Comparison of ENCODE assay signal across 18 cellular contexts in the genomic region with DNA sequence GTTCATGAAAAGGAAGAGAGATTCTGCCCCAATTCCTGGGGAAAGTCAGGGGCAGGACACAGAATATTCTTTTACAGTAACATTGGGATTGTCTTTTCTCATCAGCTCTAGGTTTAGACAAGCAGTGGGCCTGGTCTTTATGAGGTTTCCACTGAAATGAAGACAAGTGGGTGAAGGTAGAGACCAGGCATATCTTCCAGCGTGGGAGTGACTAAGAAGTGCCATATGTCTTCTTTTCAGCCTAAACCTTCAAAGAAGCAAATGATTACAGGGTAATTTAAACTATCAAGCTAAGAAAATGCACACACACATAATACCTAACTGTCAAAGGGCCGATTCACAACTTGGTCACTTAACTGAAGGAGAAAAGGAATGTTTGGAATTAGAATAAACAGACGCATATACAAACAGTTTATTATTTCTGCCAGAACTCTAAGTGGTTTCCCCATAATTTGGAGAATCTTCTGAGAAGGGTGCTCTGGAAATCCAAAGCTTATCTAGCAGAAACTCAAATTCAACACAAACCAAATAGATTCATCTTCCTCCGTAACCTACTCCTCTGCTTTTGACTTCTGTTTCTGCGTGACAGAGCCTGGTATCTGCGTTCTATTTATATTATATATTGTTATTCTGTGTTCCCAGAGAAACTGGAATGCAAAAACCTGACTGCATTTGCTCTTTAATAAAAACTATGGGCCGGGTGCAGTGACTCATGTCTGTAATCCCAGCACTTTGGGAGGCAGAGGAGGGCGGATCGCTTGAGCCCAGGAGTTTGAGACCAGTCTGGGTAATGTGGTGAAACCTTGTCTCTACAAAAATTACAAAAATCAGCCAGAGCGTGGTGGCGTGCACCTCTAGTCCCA. TPM values are rescaled to one million over a fixed set of nuclear protein-coding genes. Genes with fewer than 3 reads are reported as not detected.
DNase-seq lines count a peak whose midpoint lies in the region; TF ChIP-seq lines count a peak whose summit lies in the region.
"Had no signal": no experiment of that assay in that cellular context is flagged by ENCODE, and none has a peak within 500 bp of the region (broad histone marks: within the 10 kb centered on the region; RNA-seq: fewer than 3 reads in every experiment).

No MANE protein-coding gene starts in this region.

- H3K4me3 ChIP-seq in SK-N-SH (ENCODE audit: low read depth in 2 of 2, low read length in 1 of 2), result no peak overlapping the region
- peak overlapping the region; percentile 7 for H3K4me3 ChIP-seq in fibroblast of villous mesenchyme (ENCODE audit: low read depth, low read length)
- H3K4me3 ChIP-seq in SJCRH30, result no peak overlapping the region
- no peak overlapping the region for H3K4me3 ChIP-seq in prostate gland

- H3F3A ChIP-seq in SK-N-SH (replicated peaks; ENCODE audit: insufficient read depth), result peaks cover 18% of the 10 kb centered on the region

- 78% methylated on average over 11 of the region's 11 CpGs for WGBS in SK-N-SH (ENCODE audit: low lambda C conversion rate)
- WGBS in prostate gland, result 56% methylated on average over 11 of the region's 11 CpGs

- H3K36me3 Mint-ChIP-seq in endothelial cell (ENCODE audit: low read depth, unreplicated experiment), result no peaks in the 10 kb centered on the region
- H3K36me3 Mint-ChIP-seq: stimulated activated memory B cell treated with anti-CD40 and anti-IgM and Interleukin-4, amounts not matched to agents 10 μg/mL and 1 μg/mL and 100 μg/mL, for 72 hours had no signal

- peaks cover 20% of the 10 kb centered on the region for H3K4me1 Mint-ChIP-seq in endothelial cell (ENCODE audit: unreplicated experiment)
- H3K4me1 Mint-ChIP-seq: stimulated activated memory B cell treated with anti-CD40 and anti-IgM and Interleukin-4, amounts not matched to agents 10 μg/mL and 1 μg/mL and 100 μg/mL, for 72 hours had no signal

- no peak overlapping the region for H3K27ac Mint-ChIP-seq in endothelial cell (ENCODE audit: unreplicated experiment)
- H3K27ac Mint-ChIP-seq: stimulated activated memory B cell treated with anti-CD40 and anti-IgM and Interleukin-4, amounts not matched to agents 10 μg/mL and 1 μg/mL and 100 μg/mL, for 72 hours had no signal

- H3K4me1 ChIP-seq in SK-N-SH (ENCODE audit: control insufficient read depth in 1 of 2, insufficient read depth in 2 of 2, low read depth in 1 of 2, low read length in 1 of 2) (peaks cover 0 to 27% of the 10 kb centered on the region in 2 experiments; a peak in 2 of 4 replicates), SJCRH30 (no peaks in the 10 kb centered on the region), prostate gland (replicated peaks) (no peaks in the 10 kb centered on the region)

- no peaks in the 10 kb centered on the region for H4K20me1 ChIP-seq in SK-N-SH (ENCODE audit: insufficient read depth)

- H3K9me3 Mint-ChIP-seq in endothelial cell (ENCODE audit: unreplicated experiment), result no peaks in the 10 kb centered on the region
- H3K9me3 Mint-ChIP-seq: stimulated activated memory B cell treated with anti-CD40 and anti-IgM and Interleukin-4, amounts not matched to agents 10 μg/mL and 1 μg/mL and 100 μg/mL, for 72 hours had no signal

- no peaks in the 10 kb centered on the region for H3K27me3 Mint-ChIP-seq in endothelial cell (ENCODE audit: unreplicated experiment)

- no peak for TF ChIP-seq RAD21 in SK-N-SH (IDR thresholded peaks at IDR 0.05; ENCODE audit: low read length)

- CTCF ChIA-PET in SK-N-SH (lab: Yijun Ruan, JAX), result no interaction called here

- no peak overlapping the region for H3K4me3 Mint-ChIP-seq in endothelial cell (ENCODE audit: unreplicated experiment)
- H3K4me3 Mint-ChIP-seq: stimulated activated memory B cell treated with anti-CD40 and anti-IgM and Interleukin-4, amounts not matched to agents 10 μg/mL and 1 μg/mL and 100 μg/mL, for 72 hours had no signal

- intact Hi-C loops in prostate gland (cut with DNase I), result no loop called here

- no peaks in the 10 kb centered on the region for H3K9me3 ChIP-seq in SK-N-SH
- no peaks in the 10 kb centered on the region for H3K9me3 ChIP-seq in SJCRH30 (replicated peaks)
- H3K9me3 ChIP-seq in prostate gland, result no peaks in the 10 kb centered on the region

- TF ChIP-seq EP300 in SK-N-SH (IDR thresholded peaks at IDR 0.05; ENCODE audit: borderline replicate concordance in 1 of 2, low read depth in 1 of 2, low read length in 1 of 2), result no peak

- H3K27ac ChIP-seq in SK-N-SH (ENCODE audit: low read depth in 2 of 2, low read length in 1 of 2), result peak overlapping the region; percentile 66 to 68; a peak in 3 of 4 replicates
- no peak overlapping the region for H3K27ac ChIP-seq in SJCRH30
- no peak overlapping the region for H3K27ac ChIP-seq in prostate gland
- H3K27ac ChIP-seq: C4-2B had no signal

- H2AFZ ChIP-seq in SK-N-SH (ENCODE audit: low read depth), result peak overlapping the region; percentile 19; the same call in 1 of the 2 replicates

- no peak for TF ChIP-seq CTCF in SK-N-SH (IDR thresholded peaks at IDR 0.05)
- no peak for TF ChIP-seq CTCF in fibroblast of villous mesenchyme (IDR thresholded peaks at IDR 0.05; ENCODE audit: insufficient read depth, low read depth, low read length)
- no peak for TF ChIP-seq CTCF in prostate gland (IDR thresholded peaks at IDR 0.05)
- no peak for TF ChIP-seq CTCF in endothelial cell (IDR thresholded peaks at IDR 0.05; ENCODE audit: unreplicated experiment)

- no peaks in the 10 kb centered on the region for H3K79me2 ChIP-seq in SK-N-SH (ENCODE audit: insufficient read depth)

- peak overlapping the region; percentile 8; the same call in 1 of the 2 replicates for H3K4me2 ChIP-seq in SK-N-SH

- no peaks in the 10 kb centered on the region for H3K9me2 ChIP-seq in SK-N-SH

- POLR2A ChIA-PET in SK-N-SH (lab: Yijun Ruan, JAX), result no interaction called here

- peak overlapping the region; percentile 36; the same call in 1 of the 2 replicates for H3K9ac ChIP-seq in SK-N-SH

- no peaks in the 10 kb centered on the region for H3K27me3 ChIP-seq in SK-N-SH (ENCODE audit: insufficient read depth)
- H3K27me3 ChIP-seq in SJCRH30, result no peaks in the 10 kb centered on the region
- H3K27me3 ChIP-seq in prostate gland (replicated peaks; ENCODE audit: insufficient read depth), result no peaks in the 10 kb centered on the region

- H3K36me3 ChIP-seq in SK-N-SH (replicated peaks in 1 of 2; ENCODE audit: control insufficient read depth in 1 of 2, insufficient read depth in 2 of 2, low read length in 1 of 2) (no peaks in the 10 kb centered on the region), SJCRH30 (no peaks in the 10 kb centered on the region), prostate gland (no peaks in the 10 kb centered on the region)

- no peak for TF ChIP-seq POLR2A in prostate gland (IDR thresholded peaks at IDR 0.05)

- peak; percentile 92 for DNase-seq in EH (ENCODE audit: low read depth)
- no peak for DNase-seq in SK-N-SH
- peak; percentile 91 for DNase-seq in fibroblast of villous mesenchyme (ENCODE audit: low read depth)
- peak; percentile 23 for DNase-seq in renal cortical epithelial cell (ENCODE audit: low read depth)
- DNase-seq in SJCRH30, result no peak
- no peak for DNase-seq in prostate gland (ENCODE audit: low spot score)
- DNase-seq in cerebellar cortex (ENCODE audit: low spot score), result no peak
- DNase-seq in endothelial cell (ENCODE audit: low spot score), result no peak
- DNase-seq: activated CD4-positive, CD25-positive, alpha-beta regulatory T cell treated with anti-CD3 and anti-CD28 coated beads, Interleukin-2, amount 50 U/mL, for 72 hours; amygdala; effector memory CD4-positive, alpha-beta T cell; GDM1; head of caudate nucleus; Karpas-422; posterior cingulate gyrus; stimulated activated CD4-positive, alpha-beta T cell treated with anti-CD3 and anti-CD28 coated beads, Interleukin-2, amount 100 ng/mL, for 48 hours had no signal

TF ChIP-seq in SK-N-SH, 30 proteins besides CTCF, POLR2A, EP300 and RAD21:
- TF ChIP-seq FOSL2 (IDR thresholded peaks at IDR 0.05; ENCODE audit: borderline replicate concordance, low read depth), result peak; percentile 35; the same call in 1 of the 2 replicates
- TF ChIP-seq SIN3A (IDR thresholded peaks at IDR 0.05; ENCODE audit: borderline replicate concordance, low read depth, low read length), result no peak
- TF ChIP-seq YY1 (IDR thresholded peaks at IDR 0.05; ENCODE audit: low read depth), result no peak
- TF ChIP-seq NRF1 (IDR thresholded peaks at IDR 0.05; ENCODE audit: low read depth, low read length), result no peak

RNA-seq across cellular contexts. Expression of a gene that starts 22.0 kb away (rescaled TPM):
- polyA plus RNA-seq in SK-N-SH (2012; rRNA removed), result 0.03 and 0.10 TPM in 2 replicates
- polyA plus RNA-seq in SK-N-SH (2012; cell fraction: cytosol; rRNA removed), result 0.04 and 0.08 TPM in 2 replicates
- 0.08 and 0.11 TPM in 2 replicates for polyA plus RNA-seq in SK-N-SH (2012; cell fraction: nucleus; rRNA removed)
- 12.5 and 25.8 TPM in 2 replicates for total RNA-seq in fibroblast of villous mesenchyme
- total RNA-seq in renal cortical epithelial cell, result 0.15 and 0.35 TPM in 2 replicates
- total RNA-seq in SJCRH30 (2014; rRNA removed; shearing (Covaris generic)), result 1.7 and 2.3 TPM in 2 replicates
- 1 to 10 TPM; 3.5 to 5.5 TPM for total RNA-seq in prostate gland
- 448 TPM for total RNA-seq in endothelial cell (ENCODE audit: unreplicated experiment)

Comparison
In these comparisons a context has a peak if more than half of its experiments do, and no peak if none do; other contexts are left out.
1. DNase-seq: peak in EH (single experiment), fibroblast of villous mesenchyme (single experiment) and renal cortical epithelial cell (single experiment); none in SK-N-SH (single experiment), SJCRH30 (0 of 2), prostate gland (single experiment), cerebellar cortex (single experiment) and endothelial cell (single experiment).
2. H3K27ac ChIP-seq: peak in SK-N-SH (2 of 2); none in SJCRH30 (single experiment) and prostate gland (0 of 2).
3. RNA of a gene that starts 22.0 kb away (total RNA-seq): 448 TPM in endothelial cell (single experiment); 12.5 to 25.8 TPM in fibroblast of villous mesenchyme, 3.5 to 5.5 TPM in prostate gland, 1.7 to 2.3 TPM in SJCRH30 and 0.15 to 0.35 TPM in renal cortical epithelial cell; every median in the first group is over 10 times any median in the second.